ENCODE assay signal across 8 cellular contexts in the genomic region with DNA sequence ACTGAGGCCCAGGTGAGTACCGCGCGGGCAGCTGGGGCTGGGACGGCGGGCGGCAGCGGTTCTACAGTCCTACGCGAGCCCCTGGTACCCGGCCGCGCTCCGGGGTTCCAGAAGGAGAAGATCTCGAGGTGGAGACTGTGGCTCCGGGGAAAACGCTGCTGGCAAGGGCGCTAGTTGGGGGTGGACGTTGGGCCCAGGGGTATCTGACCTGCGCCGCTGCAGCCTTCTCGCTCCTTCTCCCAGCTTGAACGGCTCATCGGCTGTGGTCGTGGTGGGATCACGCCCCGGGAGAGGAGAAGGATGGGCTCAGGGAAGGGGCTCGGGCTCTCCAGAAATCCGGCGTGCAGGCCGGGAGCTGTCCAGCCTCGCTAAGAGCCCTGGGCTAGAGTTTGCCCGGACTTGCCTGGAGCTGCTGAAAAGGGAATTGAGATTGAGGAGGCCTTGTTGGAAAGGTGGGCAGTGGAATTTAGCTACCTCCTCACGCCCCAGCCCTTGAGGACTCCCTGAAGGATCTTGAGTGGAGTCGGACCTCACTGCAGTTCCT. TPM values are rescaled to one million over a fixed set of nuclear protein-coding genes. Genes with fewer than 3 reads are reported as not detected.
A peak's percentile ranks its signal among the peaks of the same experiment; 100 is the strongest.
DNase-seq lines count a peak whose midpoint lies in the region; ATAC-seq and TF ChIP-seq lines count a peak whose summit lies in the region.

No MANE protein-coding gene starts in this region.

- TF ChIP-seq CTCF in WTC11 (IDR thresholded peaks at IDR 0.05), result no peak

- intact Hi-C loops in right cardiac atrium (cut with DNase I), result no loop called here

- ATAC-seq in WTC11 (peak; percentile 35), right cardiac atrium (no peak), HG02610 (IDR thresholded peaks at IDR 0.05; ENCODE audit: unreplicated experiment) (no peak), GM21423 (IDR thresholded peaks at IDR 0.05; ENCODE audit: unreplicated experiment) (no peak)

- H3K4me1 ChIP-seq in right cardiac atrium (ENCODE audit: control insufficient read depth, insufficient read depth, low read length), result no peaks in the 10 kb centered on the region

- no peaks in the 10 kb centered on the region for H3K9me3 ChIP-seq in right cardiac atrium (ENCODE audit: control insufficient read depth, low read length)

- H3K4me3 ChIP-seq in right cardiac atrium (ENCODE audit: low read length), result peak overlapping the region; percentile 47
- H3K4me3 ChIP-seq in skeletal muscle cell (ENCODE audit: low read depth, low read length), result peak overlapping the region; percentile 58

- H3K4me1 Mint-ChIP-seq in WTC11, result peaks cover 48% of the 10 kb centered on the region

- peaks cover 47% of the 10 kb centered on the region for H3K27me3 Mint-ChIP-seq in WTC11 (ENCODE audit: low read depth)

- no peak overlapping the region for H3K27ac Mint-ChIP-seq in WTC11

- H3K36me3 Mint-ChIP-seq in WTC11, result peaks cover 8% of the 10 kb centered on the region

- H3K27me3 ChIP-seq in right cardiac atrium (ENCODE audit: control insufficient read depth, insufficient read depth), result no peaks in the 10 kb centered on the region

- POLR2A ChIA-PET in WTC11 (lab: Charles Lee), result interaction anchor here (0.6 kb wide), 1 partner anchor 17 kb away, joined by 3 read pairs; no protein-coding TSS in a partner anchor

- CTCF ChIA-PET in WTC11 (lab: Charles Lee), result interaction anchor here (0.6 to 4.3 kb wide), 7 partner anchors 17 to 787 kb away, joined by 3 to 90 read pairs (median 4); no protein-coding TSS in a partner anchor

- DNase-seq in GM19238 (ENCODE audit: insufficient read length, low spot score) (peak; percentile 34), WTC11 (ENCODE audit: low spot score) (peak; percentile 65), right cardiac atrium (no peak), skeletal muscle cell (ENCODE audit: low read depth) (no peak), middle frontal gyrus (ENCODE audit: extremely low spot score, low spot score) (no peak), NCI-H510A (lab: John Stamatoyannopoulos, UW) (no peak)

- H3K4me3 Mint-ChIP-seq in WTC11, result peak overlapping the region; percentile 78

- H3K27ac ChIP-seq in right cardiac atrium (ENCODE audit: low read length), result no peak overlapping the region

- WGBS in right cardiac atrium, result 9% methylated on average over 34 of the region's 34 CpGs

- no peaks in the 10 kb centered on the region for H3K9me3 Mint-ChIP-seq in WTC11

TF ChIP-seq in WTC11, 78 proteins besides CTCF, POLR2A, EP300 and RAD21 (continues in another document):
- TF ChIP-seq, protein P1, sequence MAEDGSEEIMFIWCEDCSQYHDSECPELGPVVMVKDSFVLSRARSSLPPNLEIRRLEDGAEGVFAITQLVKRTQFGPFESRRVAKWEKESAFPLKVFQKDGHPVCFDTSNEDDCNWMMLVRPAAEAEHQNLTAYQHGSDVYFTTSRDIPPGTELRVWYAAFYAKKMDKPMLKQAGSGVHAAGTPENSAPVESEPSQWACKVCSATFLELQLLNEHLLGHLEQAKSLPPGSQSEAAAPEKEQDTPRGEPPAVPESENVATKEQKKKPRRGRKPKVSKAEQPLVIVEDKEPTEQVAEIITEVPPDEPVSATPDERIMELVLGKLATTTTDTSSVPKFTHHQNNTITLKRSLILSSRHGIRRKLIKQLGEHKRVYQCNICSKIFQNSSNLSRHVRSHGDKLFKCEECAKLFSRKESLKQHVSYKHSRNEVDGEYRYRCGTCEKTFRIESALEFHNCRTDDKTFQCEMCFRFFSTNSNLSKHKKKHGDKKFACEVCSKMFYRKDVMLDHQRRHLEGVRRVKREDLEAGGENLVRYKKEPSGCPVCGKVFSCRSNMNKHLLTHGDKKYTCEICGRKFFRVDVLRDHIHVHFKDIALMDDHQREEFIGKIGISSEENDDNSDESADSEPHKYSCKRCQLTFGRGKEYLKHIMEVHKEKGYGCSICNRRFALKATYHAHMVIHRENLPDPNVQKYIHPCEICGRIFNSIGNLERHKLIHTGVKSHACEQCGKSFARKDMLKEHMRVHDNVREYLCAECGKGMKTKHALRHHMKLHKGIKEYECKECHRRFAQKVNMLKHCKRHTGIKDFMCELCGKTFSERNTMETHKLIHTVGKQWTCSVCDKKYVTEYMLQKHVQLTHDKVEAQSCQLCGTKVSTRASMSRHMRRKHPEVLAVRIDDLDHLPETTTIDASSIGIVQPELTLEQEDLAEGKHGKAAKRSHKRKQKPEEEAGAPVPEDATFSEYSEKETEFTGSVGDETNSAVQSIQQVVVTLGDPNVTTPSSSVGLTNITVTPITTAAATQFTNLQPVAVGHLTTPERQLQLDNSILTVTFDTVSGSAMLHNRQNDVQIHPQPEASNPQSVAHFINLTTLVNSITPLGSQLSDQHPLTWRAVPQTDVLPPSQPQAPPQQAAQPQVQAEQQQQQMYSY (CRISPR knock-in tag; IDR thresholded peaks at IDR 0.05), result 0 out of 2 replicates have a peak, but pooled peaks have one; percentile 34
- 0 out of 2 replicates have a peak, but pooled peaks have one; percentile 34 for TF ChIP-seq CREM (CRISPR knock-in tag; IDR thresholded peaks at IDR 0.05)
- TF ChIP-seq, protein P2, sequence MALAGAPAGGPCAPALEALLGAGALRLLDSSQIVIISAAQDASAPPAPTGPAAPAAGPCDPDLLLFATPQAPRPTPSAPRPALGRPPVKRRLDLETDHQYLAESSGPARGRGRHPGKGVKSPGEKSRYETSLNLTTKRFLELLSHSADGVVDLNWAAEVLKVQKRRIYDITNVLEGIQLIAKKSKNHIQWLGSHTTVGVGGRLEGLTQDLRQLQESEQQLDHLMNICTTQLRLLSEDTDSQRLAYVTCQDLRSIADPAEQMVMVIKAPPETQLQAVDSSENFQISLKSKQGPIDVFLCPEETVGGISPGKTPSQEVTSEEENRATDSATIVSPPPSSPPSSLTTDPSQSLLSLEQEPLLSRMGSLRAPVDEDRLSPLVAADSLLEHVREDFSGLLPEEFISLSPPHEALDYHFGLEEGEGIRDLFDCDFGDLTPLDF (CRISPR knock-in tag; IDR thresholded peaks at IDR 0.05), result no peak
- TF ChIP-seq, protein P3, sequence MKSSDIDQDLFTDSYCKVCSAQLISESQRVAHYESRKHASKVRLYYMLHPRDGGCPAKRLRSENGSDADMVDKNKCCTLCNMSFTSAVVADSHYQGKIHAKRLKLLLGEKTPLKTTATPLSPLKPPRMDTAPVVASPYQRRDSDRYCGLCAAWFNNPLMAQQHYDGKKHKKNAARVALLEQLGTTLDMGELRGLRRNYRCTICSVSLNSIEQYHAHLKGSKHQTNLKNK (CRISPR knock-in tag; IDR thresholded peaks at IDR 0.05), result no peak
- peak; percentile 24; the same call in 1 of the 2 replicates for TF ChIP-seq ZNF263 (CRISPR knock-in tag; IDR thresholded peaks at IDR 0.05; ENCODE audit: low read depth)
- TF ChIP-seq CREB1 (CRISPR knock-in tag; IDR thresholded peaks at IDR 0.05), result 0 out of 2 replicates have a peak, but pooled peaks have one; percentile 46
- TF ChIP-seq, protein P4, sequence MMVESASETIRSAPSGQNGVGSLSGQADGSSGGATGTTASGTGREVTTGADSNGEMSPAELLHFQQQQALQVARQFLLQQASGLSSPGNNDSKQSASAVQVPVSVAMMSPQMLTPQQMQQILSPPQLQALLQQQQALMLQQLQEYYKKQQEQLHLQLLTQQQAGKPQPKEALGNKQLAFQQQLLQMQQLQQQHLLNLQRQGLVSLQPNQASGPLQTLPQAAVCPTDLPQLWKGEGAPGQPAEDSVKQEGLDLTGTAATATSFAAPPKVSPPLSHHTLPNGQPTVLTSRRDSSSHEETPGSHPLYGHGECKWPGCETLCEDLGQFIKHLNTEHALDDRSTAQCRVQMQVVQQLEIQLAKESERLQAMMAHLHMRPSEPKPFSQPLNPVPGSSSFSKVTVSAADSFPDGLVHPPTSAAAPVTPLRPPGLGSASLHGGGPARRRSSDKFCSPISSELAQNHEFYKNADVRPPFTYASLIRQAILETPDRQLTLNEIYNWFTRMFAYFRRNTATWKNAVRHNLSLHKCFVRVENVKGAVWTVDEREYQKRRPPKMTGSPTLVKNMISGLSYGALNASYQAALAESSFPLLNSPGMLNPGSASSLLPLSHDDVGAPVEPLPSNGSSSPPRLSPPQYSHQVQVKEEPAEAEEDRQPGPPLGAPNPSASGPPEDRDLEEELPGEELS (CRISPR knock-in tag; IDR thresholded peaks at IDR 0.05), result peak; percentile 32; the same call in 1 of the 2 replicates
- TF ChIP-seq, protein P5, sequence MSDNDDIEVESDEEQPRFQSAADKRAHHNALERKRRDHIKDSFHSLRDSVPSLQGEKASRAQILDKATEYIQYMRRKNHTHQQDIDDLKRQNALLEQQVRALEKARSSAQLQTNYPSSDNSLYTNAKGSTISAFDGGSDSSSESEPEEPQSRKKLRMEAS (CRISPR knock-in tag; IDR thresholded peaks at IDR 0.05), result peak; percentile 38; the same call in 1 of the 2 replicates
- TF ChIP-seq, protein P6, sequence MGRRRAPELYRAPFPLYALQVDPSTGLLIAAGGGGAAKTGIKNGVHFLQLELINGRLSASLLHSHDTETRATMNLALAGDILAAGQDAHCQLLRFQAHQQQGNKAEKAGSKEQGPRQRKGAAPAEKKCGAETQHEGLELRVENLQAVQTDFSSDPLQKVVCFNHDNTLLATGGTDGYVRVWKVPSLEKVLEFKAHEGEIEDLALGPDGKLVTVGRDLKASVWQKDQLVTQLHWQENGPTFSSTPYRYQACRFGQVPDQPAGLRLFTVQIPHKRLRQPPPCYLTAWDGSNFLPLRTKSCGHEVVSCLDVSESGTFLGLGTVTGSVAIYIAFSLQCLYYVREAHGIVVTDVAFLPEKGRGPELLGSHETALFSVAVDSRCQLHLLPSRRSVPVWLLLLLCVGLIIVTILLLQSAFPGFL (CRISPR knock-in tag; IDR thresholded peaks at IDR 0.05; ENCODE audit: borderline replicate concordance), result peak; percentile 31; the same call in 1 of the 2 replicates
- 0 out of 2 replicates have a peak, but pooled peaks have one; percentile 8 for TF ChIP-seq ESRRA (CRISPR knock-in tag; IDR thresholded peaks at IDR 0.05; ENCODE audit: borderline replicate concordance)
- TF ChIP-seq, protein P7, sequence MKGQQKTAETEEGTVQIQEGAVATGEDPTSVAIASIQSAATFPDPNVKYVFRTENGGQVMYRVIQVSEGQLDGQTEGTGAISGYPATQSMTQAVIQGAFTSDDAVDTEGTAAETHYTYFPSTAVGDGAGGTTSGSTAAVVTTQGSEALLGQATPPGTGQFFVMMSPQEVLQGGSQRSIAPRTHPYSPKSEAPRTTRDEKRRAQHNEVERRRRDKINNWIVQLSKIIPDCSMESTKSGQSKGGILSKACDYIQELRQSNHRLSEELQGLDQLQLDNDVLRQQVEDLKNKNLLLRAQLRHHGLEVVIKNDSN (CRISPR knock-in tag; IDR thresholded peaks at IDR 0.05), result peak; percentile 25; the same call in 1 of the 2 replicates

RNA-seq across cellular contexts. Expression of a gene that starts 1.1 kb away (rescaled TPM):
- total RNA-seq in WTC11 (2021), result 18.9 to 22.4 TPM (median 20.9 TPM) in 3 replicates
- under 1 TPM in 3 of 4 donors, not detected in 1; 0.09 to 0.17 (median 0.17) TPM for total RNA-seq in right cardiac atrium
- 0.07 TPM for polyA plus RNA-seq in right cardiac atrium

RNA-seq across cellular contexts. Expression of a gene that starts 35.1 kb away (rescaled TPM):
- total RNA-seq in WTC11 (2021), result 41.3 to 42.6 TPM (median 42.2 TPM) in 3 replicates
- total RNA-seq in right cardiac atrium, result 10 to 100 TPM; 25.5 to 31.9 (median 30.0) TPM
- 34.5 TPM for polyA plus RNA-seq in right cardiac atrium

RNA-seq across cellular contexts. Expression of a gene that starts 42.4 kb away (rescaled TPM):
- 28.1 to 34.4 TPM (median 28.1 TPM) in 3 replicates for total RNA-seq in WTC11 (2021)
- 10 to 100 TPM in 1 of 4 donors, 1 to 10 TPM in 3; 8.1 to 15.6 (median 9.1) TPM for total RNA-seq in right cardiac atrium
- 9.7 TPM for polyA plus RNA-seq in right cardiac atrium

RNA-seq across cellular contexts. Expression of a gene that starts 57.9 kb away (rescaled TPM):
- total RNA-seq in WTC11 (2021) (96.5 to 126 TPM (median 96.5 TPM) in 3 replicates), right cardiac atrium (10 to 100 TPM; 25.2 to 34.1 (median 31.0) TPM)
- 14.4 TPM for polyA plus RNA-seq in right cardiac atrium

Comparison
In these comparisons a context has a peak if more than half of its experiments do, and no peak if none do; other contexts are left out.
1. DNase-seq: peak in GM19238 (single experiment) and WTC11 (single experiment); none in right cardiac atrium (0 of 3), skeletal muscle cell (single experiment), middle frontal gyrus (single experiment) and NCI-H510A (single experiment).
2. RNA of a gene that starts 1.1 kb away (total RNA-seq): 18.9 to 22.4 TPM in WTC11; 0.09 to 0.17 TPM in right cardiac atrium; every median in the first group is over 10 times any median in the second.